Comparison of ENCODE assay signal across 15 cellular contexts in genomic region chr1:201769072-201769471, GRCh38.
"Had no signal": no experiment of that assay in that cellular context is flagged by ENCODE, and none has a peak within 500 bp of the region (broad histone marks: within the 10 kb centered on the region; RNA-seq: fewer than 3 reads in every experiment).

No MANE protein-coding gene starts in this region.

- H3K4me1 ChIP-seq: right lobe of liver had no signal

- H3K27ac Mint-ChIP-seq: activated CD8-positive, alpha-beta memory T cell treated with anti-CD3 and anti-CD28 coated beads, Interleukin-2, amount 10 ng/mL, durations not matched to agents 7 days and 5 days; activated naive CD8-positive, alpha-beta T cell; activated T-cell treated with anti-CD3 and anti-CD28 coated beads, Interleukin-2, amount 50 U/mL, for 24 hours; naive thymus-derived CD4-positive, alpha-beta T cell; progenitor cell of endocrine pancreas; stimulated activated memory B cell treated with anti-CD40 and anti-IgM and Interleukin-4, amounts not matched to agents 10 μg/mL and 1 μg/mL and 100 μg/mL, for 72 hours had no signal

- H3K9me3 ChIP-seq: right lobe of liver had no signal

- ATAC-seq: activated CD4-positive, CD25-positive, alpha-beta regulatory T cell treated with anti-CD3 and anti-CD28 coated beads, Interleukin-2, amount 50 U/mL, for 24 hours; activated CD8-positive, alpha-beta memory T cell treated with anti-CD3 and anti-CD28 coated beads, Interleukin-2, amount 10 ng/mL, durations not matched to agents 7 days and 5 days; gastrocnemius medialis; naive thymus-derived CD4-positive, alpha-beta T cell; right lobe of liver; stimulated activated memory B cell treated with anti-CD40 and anti-IgM and Interleukin-4, amounts not matched to agents 10 μg/mL and 1 μg/mL and 100 μg/mL, for 72 hours had no signal

- H3K4me3 Mint-ChIP-seq: activated CD8-positive, alpha-beta memory T cell treated with anti-CD3 and anti-CD28 coated beads, Interleukin-2, amount 10 ng/mL, durations not matched to agents 7 days and 5 days; activated naive CD8-positive, alpha-beta T cell; activated T-cell treated with anti-CD3 and anti-CD28 coated beads, Interleukin-2, amount 50 U/mL, for 24 hours; naive thymus-derived CD4-positive, alpha-beta T cell; stimulated activated memory B cell treated with anti-CD40 and anti-IgM and Interleukin-4, amounts not matched to agents 10 μg/mL and 1 μg/mL and 100 μg/mL, for 72 hours had no signal

- H3K27me3 ChIP-seq: gastrocnemius medialis, right lobe of liver had no signal

- DNase-seq: activated CD4-positive, alpha-beta T cell treated with anti-CD3 and anti-CD28 coated beads, Interleukin-2, amount 50 U/mL, for 48 hours; activated CD8-positive, alpha-beta memory T cell treated with anti-CD3 and anti-CD28 coated beads, Interleukin-2, amount 10 ng/mL, durations not matched to agents 7 days and 5 days; activated effector memory CD4-positive, alpha-beta T cell treated with anti-CD3 and anti-CD28 coated beads, Interleukin-2, amount 50 U/mL, for 16 hours; activated T-cell treated with anti-CD3 and anti-CD28 coated beads, Interleukin-2, amount 50 U/mL, for 24 hours; cortex of kidney; effector memory CD4-positive, alpha-beta T cell; gastrocnemius medialis; kidney; naive thymus-derived CD4-positive, alpha-beta T cell; right lobe of liver had no signal

- H3K27me3 Mint-ChIP-seq: activated naive CD8-positive, alpha-beta T cell; progenitor cell of endocrine pancreas; stimulated activated memory B cell treated with anti-CD40 and anti-IgM and Interleukin-4, amounts not matched to agents 10 μg/mL and 1 μg/mL and 100 μg/mL, for 72 hours had no signal

- H3K36me3 Mint-ChIP-seq: activated CD8-positive, alpha-beta memory T cell treated with anti-CD3 and anti-CD28 coated beads, Interleukin-2, amount 10 ng/mL, durations not matched to agents 7 days and 5 days; activated naive CD8-positive, alpha-beta T cell had no signal

- H3K36me3 ChIP-seq: gastrocnemius medialis, right lobe of liver had no signal

- H3K4me1 Mint-ChIP-seq: activated CD8-positive, alpha-beta memory T cell treated with anti-CD3 and anti-CD28 coated beads, Interleukin-2, amount 10 ng/mL, durations not matched to agents 7 days and 5 days; stimulated activated memory B cell treated with anti-CD40 and anti-IgM and Interleukin-4, amounts not matched to agents 10 μg/mL and 1 μg/mL and 100 μg/mL, for 72 hours had no signal

- H3K4me3 ChIP-seq: gastrocnemius medialis, lung, right lobe of liver had no signal

- H3K27ac ChIP-seq: gastrocnemius medialis, right lobe of liver had no signal
